In the genomic region with DNA sequence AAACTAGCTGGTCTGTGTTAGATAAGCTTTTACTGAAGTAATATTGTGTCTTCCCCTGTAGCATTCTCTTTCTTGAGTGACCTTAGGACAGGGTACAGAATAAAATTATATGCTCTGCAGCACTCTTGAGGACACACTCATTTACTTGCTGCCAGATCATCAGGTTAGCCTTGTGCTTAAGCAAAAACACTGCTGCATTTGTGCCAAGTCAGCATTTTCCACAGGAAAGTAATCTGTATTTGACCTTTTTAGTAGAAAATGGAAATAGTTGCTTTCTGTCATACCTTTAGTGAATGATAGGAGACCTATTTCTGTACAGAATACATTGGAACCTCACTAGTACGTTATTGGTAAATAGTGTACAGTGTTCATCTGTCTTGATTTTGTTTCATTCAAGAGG, we compare ENCODE assay signal across 1 cellular context.
TF ChIP-seq lines count a peak whose summit lies in the region.

No MANE protein-coding gene starts in this region.

TF ChIP-seq in GM23338, 12 proteins besides CTCF, POLR2A, EP300 and RAD21 (continued from another document):
- TF ChIP-seq, protein P1, sequence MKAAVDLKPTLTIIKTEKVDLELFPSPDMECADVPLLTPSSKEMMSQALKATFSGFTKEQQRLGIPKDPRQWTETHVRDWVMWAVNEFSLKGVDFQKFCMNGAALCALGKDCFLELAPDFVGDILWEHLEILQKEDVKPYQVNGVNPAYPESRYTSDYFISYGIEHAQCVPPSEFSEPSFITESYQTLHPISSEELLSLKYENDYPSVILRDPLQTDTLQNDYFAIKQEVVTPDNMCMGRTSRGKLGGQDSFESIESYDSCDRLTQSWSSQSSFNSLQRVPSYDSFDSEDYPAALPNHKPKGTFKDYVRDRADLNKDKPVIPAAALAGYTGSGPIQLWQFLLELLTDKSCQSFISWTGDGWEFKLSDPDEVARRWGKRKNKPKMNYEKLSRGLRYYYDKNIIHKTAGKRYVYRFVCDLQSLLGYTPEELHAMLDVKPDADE (IDR thresholded peaks at IDR 0.05): no peak
- no peak for TF ChIP-seq ZNF114 (CRISPR knock-in tag; IDR thresholded peaks at IDR 0.05)
